Comparison of ENCODE assay signal across 1 cellular context in genomic region chr16:4499196-4499555, GRCh38.
TF ChIP-seq lines count a peak whose summit lies in the region.

No MANE protein-coding gene starts in this region.

TF ChIP-seq in K562, 482 proteins besides CTCF, POLR2A, EP300 and RAD21:
- TF ChIP-seq MIER1 (IDR thresholded peaks at IDR 0.05; ENCODE audit: low read depth) (no peak), PRDM10 (IDR thresholded peaks at IDR 0.05; ENCODE audit: partially characterized antibody) (no peak), MEIS2 (IDR thresholded peaks at IDR 0.05; ENCODE audit: partially characterized antibody) (no peak), STAT5A (IDR thresholded peaks at IDR 0.05; ENCODE audit: borderline replicate concordance, low read length) (no peak), HDAC8 (tag; IDR thresholded peaks at IDR 0.05) (no peak), ZNF217 (CRISPR knock-in tag; IDR thresholded peaks at IDR 0.05) (no peak), PHB (CRISPR knock-in tag; IDR thresholded peaks at IDR 0.05) (no peak), PHB2 (IDR thresholded peaks at IDR 0.05; ENCODE audit: low read depth) (no peak), CBFA2T3 (IDR thresholded peaks at IDR 0.05) (no peak), CEBPG (CRISPR knock-in tag; IDR thresholded peaks at IDR 0.05) (no peak), CEBPG (tag; conservative IDR thresholded peaks at IDR 0.05 in 1 of 2, IDR thresholded peaks at IDR 0.05 in 1 of 2) (no peak), POLR3A (IDR thresholded peaks at IDR 0.05; ENCODE audit: borderline replicate concordance, extremely low read depth, insufficient read depth, insufficient read length) (no peak)
TF ChIP-seq in K562: peak in this region for 0.
